In the genomic region with DNA sequence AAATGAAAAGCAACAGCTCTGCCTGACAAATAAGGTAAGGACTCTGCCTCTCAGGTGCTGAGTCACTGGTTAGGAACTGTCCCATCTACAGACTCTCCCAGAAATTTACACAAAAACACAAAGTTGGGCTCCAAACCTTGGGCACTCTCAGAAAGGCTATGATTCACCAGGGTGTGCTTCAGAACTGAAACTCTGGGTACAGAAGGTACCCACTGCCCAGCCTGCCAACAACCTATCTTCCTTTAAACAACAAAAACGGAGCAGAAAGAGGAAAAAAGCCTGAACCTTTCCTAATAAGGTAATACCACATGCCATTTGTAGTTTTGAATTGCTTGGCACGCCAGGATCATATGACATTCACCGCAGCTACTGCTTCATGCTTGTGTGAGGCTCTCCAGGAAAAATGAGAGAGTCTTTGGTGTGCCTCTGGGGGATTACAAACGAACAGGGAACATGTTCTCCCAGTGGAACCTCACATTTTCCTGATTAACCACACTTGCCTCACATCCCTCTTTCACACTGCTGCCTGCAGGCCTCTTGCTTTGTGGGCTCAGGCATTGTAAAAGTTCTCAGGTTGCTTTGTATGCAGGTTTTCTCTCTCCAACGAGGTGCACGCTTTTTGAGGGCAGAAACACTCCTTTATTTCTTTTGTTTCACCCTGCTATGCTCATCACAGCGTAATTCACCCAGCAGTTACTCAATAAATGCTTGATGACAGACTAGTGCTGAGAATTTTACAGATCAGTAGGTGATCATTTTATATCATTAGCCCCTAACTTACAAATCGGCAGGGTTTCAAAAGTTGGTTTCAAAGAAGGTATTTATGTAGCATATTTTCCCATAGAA, we compare ENCODE assay signal across 1 cellular context.
TF ChIP-seq lines count a peak whose summit lies in the region.

No MANE protein-coding gene starts in this region.

TF ChIP-seq in HepG2, 621 proteins besides CTCF, POLR2A, EP300 and RAD21 (continued from another document):
- TF ChIP-seq, protein P1, sequence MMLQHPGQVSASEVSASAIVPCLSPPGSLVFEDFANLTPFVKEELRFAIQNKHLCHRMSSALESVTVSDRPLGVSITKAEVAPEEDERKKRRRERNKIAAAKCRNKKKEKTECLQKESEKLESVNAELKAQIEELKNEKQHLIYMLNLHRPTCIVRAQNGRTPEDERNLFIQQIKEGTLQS (CRISPR knock-in tag; IDR thresholded peaks at IDR 0.05), result no peak
- no peak for TF ChIP-seq EED (CRISPR knock-in tag; IDR thresholded peaks at IDR 0.05)
- TF ChIP-seq NFKB2 (CRISPR knock-in tag; IDR thresholded peaks at IDR 0.05; ENCODE audit: borderline replicate concordance), result no peak
- no peak for TF ChIP-seq HMG20A (CRISPR knock-in tag; IDR thresholded peaks at IDR 0.05; ENCODE audit: borderline replicate concordance)
- no peak for TF ChIP-seq ZFAT (CRISPR knock-in tag; conservative IDR thresholded peaks at IDR 0.05)
- no peak for TF ChIP-seq HCFC1 (IDR thresholded peaks at IDR 0.05; ENCODE audit: low read depth, low read length)
- TF ChIP-seq FIP1L1 (IDR thresholded peaks at IDR 0.05; ENCODE audit: borderline replicate concordance, insufficient read depth, low read depth, low read length), result no peak
- TF ChIP-seq, protein P2, sequence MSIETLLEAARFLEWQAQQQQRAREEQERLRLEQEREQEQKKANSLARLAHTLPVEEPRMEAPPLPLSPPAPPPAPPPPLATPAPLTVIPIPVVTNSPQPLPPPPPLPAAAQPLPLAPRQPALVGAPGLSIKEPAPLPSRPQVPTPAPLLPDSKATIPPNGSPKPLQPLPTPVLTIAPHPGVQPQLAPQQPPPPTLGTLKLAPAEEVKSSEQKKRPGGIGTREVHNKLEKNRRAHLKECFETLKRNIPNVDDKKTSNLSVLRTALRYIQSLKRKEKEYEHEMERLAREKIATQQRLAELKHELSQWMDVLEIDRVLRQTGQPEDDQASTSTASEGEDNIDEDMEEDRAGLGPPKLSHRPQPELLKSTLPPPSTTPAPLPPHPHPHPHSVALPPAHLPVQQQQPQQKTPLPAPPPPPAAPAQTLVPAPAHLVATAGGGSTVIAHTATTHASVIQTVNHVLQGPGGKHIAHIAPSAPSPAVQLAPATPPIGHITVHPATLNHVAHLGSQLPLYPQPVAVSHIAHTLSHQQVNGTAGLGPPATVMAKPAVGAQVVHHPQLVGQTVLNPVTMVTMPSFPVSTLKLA (IDR thresholded peaks at IDR 0.05), result no peak
- 0 out of 2 replicates have a peak, but pooled peaks have one; percentile 23 for TF ChIP-seq MED1 (CRISPR knock-in tag; IDR thresholded peaks at IDR 0.05)
- no peak for TF ChIP-seq ZNF24 (IDR thresholded peaks at IDR 0.05)
- TF ChIP-seq, protein P3, sequence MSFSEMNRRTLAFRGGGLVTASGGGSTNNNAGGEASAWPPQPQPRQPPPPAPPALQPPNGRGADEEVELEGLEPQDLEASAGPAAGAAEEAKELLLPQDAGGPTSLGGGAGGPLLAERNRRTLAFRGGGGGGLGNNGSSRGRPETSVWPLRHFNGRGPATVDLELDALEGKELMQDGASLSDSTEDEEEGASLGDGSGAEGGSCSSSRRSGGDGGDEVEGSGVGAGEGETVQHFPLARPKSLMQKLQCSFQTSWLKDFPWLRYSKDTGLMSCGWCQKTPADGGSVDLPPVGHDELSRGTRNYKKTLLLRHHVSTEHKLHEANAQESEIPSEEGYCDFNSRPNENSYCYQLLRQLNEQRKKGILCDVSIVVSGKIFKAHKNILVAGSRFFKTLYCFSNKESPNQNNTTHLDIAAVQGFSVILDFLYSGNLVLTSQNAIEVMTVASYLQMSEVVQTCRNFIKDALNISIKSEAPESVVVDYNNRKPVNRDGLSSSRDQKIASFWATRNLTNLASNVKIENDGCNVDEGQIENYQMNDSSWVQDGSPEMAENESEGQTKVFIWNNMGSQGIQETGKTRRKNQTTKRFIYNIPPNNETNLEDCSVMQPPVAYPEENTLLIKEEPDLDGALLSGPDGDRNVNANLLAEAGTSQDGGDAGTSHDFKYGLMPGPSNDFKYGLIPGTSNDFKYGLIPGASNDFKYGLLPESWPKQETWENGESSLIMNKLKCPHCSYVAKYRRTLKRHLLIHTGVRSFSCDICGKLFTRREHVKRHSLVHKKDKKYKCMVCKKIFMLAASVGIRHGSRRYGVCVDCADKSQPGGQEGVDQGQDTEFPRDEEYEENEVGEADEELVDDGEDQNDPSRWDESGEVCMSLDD (CRISPR knock-in tag; IDR thresholded peaks at IDR 0.05; ENCODE audit: borderline replicate concordance), result no peak
- TF ChIP-seq, protein P4, sequence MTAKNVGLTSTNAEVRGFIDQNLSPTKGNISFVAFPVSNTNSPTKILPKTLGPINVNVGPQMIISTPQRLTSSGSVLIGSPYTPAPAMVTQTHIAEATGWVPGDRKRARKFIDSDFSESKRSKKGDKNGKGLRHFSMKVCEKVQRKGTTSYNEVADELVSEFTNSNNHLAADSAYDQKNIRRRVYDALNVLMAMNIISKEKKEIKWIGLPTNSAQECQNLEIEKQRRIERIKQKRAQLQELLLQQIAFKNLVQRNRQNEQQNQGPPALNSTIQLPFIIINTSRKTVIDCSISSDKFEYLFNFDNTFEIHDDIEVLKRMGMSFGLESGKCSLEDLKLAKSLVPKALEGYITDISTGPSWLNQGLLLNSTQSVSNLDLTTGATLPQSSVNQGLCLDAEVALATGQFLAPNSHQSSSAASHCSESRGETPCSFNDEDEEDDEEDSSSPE (CRISPR knock-in tag; IDR thresholded peaks at IDR 0.05), result no peak
- TF ChIP-seq, protein P5, sequence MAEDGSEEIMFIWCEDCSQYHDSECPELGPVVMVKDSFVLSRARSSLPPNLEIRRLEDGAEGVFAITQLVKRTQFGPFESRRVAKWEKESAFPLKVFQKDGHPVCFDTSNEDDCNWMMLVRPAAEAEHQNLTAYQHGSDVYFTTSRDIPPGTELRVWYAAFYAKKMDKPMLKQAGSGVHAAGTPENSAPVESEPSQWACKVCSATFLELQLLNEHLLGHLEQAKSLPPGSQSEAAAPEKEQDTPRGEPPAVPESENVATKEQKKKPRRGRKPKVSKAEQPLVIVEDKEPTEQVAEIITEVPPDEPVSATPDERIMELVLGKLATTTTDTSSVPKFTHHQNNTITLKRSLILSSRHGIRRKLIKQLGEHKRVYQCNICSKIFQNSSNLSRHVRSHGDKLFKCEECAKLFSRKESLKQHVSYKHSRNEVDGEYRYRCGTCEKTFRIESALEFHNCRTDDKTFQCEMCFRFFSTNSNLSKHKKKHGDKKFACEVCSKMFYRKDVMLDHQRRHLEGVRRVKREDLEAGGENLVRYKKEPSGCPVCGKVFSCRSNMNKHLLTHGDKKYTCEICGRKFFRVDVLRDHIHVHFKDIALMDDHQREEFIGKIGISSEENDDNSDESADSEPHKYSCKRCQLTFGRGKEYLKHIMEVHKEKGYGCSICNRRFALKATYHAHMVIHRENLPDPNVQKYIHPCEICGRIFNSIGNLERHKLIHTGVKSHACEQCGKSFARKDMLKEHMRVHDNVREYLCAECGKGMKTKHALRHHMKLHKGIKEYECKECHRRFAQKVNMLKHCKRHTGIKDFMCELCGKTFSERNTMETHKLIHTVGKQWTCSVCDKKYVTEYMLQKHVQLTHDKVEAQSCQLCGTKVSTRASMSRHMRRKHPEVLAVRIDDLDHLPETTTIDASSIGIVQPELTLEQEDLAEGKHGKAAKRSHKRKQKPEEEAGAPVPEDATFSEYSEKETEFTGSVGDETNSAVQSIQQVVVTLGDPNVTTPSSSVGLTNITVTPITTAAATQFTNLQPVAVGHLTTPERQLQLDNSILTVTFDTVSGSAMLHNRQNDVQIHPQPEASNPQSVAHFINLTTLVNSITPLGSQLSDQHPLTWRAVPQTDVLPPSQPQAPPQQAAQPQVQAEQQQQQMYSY (CRISPR knock-in tag; IDR thresholded peaks at IDR 0.05), result no peak
- TF ChIP-seq, protein P6, sequence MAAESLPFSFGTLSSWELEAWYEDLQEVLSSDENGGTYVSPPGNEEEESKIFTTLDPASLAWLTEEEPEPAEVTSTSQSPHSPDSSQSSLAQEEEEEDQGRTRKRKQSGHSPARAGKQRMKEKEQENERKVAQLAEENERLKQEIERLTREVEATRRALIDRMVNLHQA (CRISPR knock-in tag; IDR thresholded peaks at IDR 0.05), result no peak
- no peak for TF ChIP-seq TCF7L2 (IDR thresholded peaks at IDR 0.05; ENCODE audit: low read depth, low read length)
- TF ChIP-seq SAP130 (CRISPR knock-in tag; IDR thresholded peaks at IDR 0.05; ENCODE audit: low read depth), result peak; percentile 21; the same call in 1 of the 2 replicates
- no peak for TF ChIP-seq ZBTB1 (CRISPR knock-in tag; IDR thresholded peaks at IDR 0.05; ENCODE audit: borderline replicate concordance)
- no peak for TF ChIP-seq ZNF260 (CRISPR knock-in tag; IDR thresholded peaks at IDR 0.05; ENCODE audit: borderline replicate concordance, low read depth)
- TF ChIP-seq, protein P7, sequence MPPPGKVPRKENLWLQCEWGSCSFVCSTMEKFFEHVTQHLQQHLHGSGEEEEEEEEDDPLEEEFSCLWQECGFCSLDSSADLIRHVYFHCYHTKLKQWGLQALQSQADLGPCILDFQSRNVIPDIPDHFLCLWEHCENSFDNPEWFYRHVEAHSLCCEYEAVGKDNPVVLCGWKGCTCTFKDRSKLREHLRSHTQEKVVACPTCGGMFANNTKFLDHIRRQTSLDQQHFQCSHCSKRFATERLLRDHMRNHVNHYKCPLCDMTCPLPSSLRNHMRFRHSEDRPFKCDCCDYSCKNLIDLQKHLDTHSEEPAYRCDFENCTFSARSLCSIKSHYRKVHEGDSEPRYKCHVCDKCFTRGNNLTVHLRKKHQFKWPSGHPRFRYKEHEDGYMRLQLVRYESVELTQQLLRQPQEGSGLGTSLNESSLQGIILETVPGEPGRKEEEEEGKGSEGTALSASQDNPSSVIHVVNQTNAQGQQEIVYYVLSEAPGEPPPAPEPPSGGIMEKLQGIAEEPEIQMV (CRISPR knock-in tag; IDR thresholded peaks at IDR 0.05; ENCODE audit: low read depth), result 0 out of 2 replicates have a peak, but pooled peaks have one; percentile 28
- no peak for TF ChIP-seq ZNF703 (CRISPR knock-in tag; IDR thresholded peaks at IDR 0.05; ENCODE audit: borderline replicate concordance)
- TF ChIP-seq TOE1 (CRISPR knock-in tag; IDR thresholded peaks at IDR 0.05), result no peak
- TF ChIP-seq HNRNPUL1 (IDR thresholded peaks at IDR 0.05; ENCODE audit: low read depth, low read length), result no peak
- TF ChIP-seq, protein P8, sequence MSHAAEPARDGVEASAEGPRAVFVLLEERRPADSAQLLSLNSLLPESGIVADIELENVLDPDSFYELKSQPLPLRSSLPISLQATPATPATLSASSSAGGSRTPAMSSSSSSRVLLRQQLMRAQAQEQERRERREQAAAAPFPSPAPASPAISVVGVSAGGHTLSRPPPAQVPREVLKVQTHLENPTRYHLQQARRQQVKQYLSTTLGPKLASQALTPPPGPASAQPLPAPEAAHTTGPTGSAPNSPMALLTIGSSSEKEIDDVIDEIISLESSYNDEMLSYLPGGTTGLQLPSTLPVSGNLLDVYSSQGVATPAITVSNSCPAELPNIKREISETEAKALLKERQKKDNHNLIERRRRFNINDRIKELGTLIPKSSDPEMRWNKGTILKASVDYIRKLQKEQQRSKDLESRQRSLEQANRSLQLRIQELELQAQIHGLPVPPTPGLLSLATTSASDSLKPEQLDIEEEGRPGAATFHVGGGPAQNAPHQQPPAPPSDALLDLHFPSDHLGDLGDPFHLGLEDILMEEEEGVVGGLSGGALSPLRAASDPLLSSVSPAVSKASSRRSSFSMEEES (CRISPR knock-in tag; IDR thresholded peaks at IDR 0.05), result no peak
TF ChIP-seq in HepG2: peak in this region for 8.
